ENCODE assay signal across 8 cellular contexts in genomic region chr5:103638979-103639378, GRCh38.
"Had no signal": no experiment of that assay in that cellular context is flagged by ENCODE, and none has a peak within 500 bp of the region (broad histone marks: within the 10 kb centered on the region; RNA-seq: fewer than 3 reads in every experiment).

No MANE protein-coding gene starts in this region.

- H3K27me3 Mint-ChIP-seq: IgD-negative memory B cell had no signal

- H3K4me3 ChIP-seq: GM23338, HAP-1 had no signal

- H3K4me3 Mint-ChIP-seq: GM23338, HFFc6, IgD-negative memory B cell had no signal

- H3K27ac ChIP-seq: HL-60 had no signal

- H3K4me1 Mint-ChIP-seq: IgD-negative memory B cell had no signal

- DNase-seq: H7, HFFc6, KG1 had no signal

- H3K36me3 ChIP-seq: HAP-1 had no signal

- H2AFZ ChIP-seq: GM23338 had no signal

- H3K36me3 Mint-ChIP-seq: IgD-negative memory B cell had no signal

- ATAC-seq: GM23338, HCT116 had no signal

- H3K4me1 ChIP-seq: HAP-1 had no signal

- H3K9me3 Mint-ChIP-seq: GM23338, HFFc6, IgD-negative memory B cell had no signal

- H3K27ac Mint-ChIP-seq: GM23338, HFFc6, IgD-negative memory B cell had no signal

- H3K9me3 ChIP-seq: HAP-1 had no signal

- H3K4me2 ChIP-seq: GM23338 had no signal
